9 cellular contexts compared by ENCODE assay signal in the genomic region with DNA sequence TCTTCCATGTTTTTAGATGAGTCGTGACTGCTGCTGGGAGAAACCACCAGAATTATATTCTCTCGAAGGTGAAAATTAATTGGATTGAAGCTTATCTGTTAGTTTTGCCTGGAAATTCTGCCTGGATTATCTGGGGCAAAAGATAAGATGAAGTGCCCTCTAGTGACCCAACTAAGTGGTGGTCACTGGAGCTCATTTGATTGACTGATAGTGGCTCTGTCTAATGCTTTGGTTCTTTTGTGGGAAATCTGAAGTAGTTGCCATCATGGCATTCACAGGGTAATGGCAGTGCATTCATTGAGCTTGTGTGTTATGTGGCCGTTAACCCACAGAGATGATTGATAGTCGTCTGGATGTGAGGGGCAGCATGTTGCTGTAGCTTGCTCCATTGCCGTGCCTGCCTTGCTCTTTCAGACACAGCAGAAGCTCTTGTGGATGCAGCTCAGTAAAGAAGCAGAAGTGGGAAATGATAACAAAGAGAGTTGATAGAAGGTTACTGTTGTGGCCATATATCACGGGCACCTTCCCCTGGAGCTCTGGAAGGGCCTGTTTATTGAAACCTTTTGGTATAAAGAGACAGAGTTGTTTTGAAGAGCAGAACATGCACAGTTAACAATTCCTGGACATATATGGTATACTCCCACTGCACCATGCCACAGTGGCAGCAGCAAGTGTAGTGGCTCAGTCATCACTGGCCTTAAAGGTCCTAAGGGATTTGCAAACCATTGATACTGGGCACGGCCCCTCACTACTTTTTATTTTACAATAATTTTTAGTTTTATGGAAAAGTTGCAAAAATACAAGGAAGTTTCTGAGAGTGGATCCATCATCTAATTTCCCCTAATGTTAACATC. TPM values are rescaled to one million over a fixed set of nuclear protein-coding genes. Genes with fewer than 3 reads are reported as not detected.
DNase-seq lines count a peak whose midpoint lies in the region; ATAC-seq, FAIRE-seq and TF ChIP-seq lines count a peak whose summit lies in the region.
"Had no signal": no experiment of that assay in that cellular context is flagged by ENCODE, and none has a peak within 500 bp of the region (broad histone marks: within the 10 kb centered on the region; RNA-seq: fewer than 3 reads in every experiment).

No MANE protein-coding gene starts in this region.

- H2BK12ac ChIP-seq in H9 (ENCODE audit: insufficient read length, low read depth, low read length), result no peak overlapping the region

- no peak overlapping the region for H4K8ac ChIP-seq in H9 (replicated peaks; ENCODE audit: insufficient read length, low read depth, low read length)

- H3K14ac ChIP-seq in H9 (ENCODE audit: insufficient read depth, low read length), result no peak overlapping the region

- peak overlapping the region; percentile 27 to 42 (median 37); a peak in 5 of 7 replicates for H3K27ac Mint-ChIP-seq in H9
- no peak overlapping the region for H3K27ac Mint-ChIP-seq in effector memory CD8-positive, alpha-beta T cell
- H3K27ac Mint-ChIP-seq: activated T-helper 17 cell treated with anti-CD3 and anti-CD28 coated beads, Interleukin-2, amount 50 U/mL, for 72 hours had no signal

- no peak overlapping the region for H3K18ac ChIP-seq in H9 (ENCODE audit: insufficient read length, low read depth, low read length)

- no peak overlapping the region for H2BK20ac ChIP-seq in H9 (ENCODE audit: low read depth, low read length, poor library complexity, severe bottlenecking)

- H3K27me3 ChIP-seq in H9 (ENCODE audit: insufficient read depth, low read length), result no peaks in the 10 kb centered on the region
- no peaks in the 10 kb centered on the region for H3K27me3 ChIP-seq in keratinocyte (ENCODE audit: control insufficient read depth, extremely low read depth, insufficient read depth, low read length)

- no peak overlapping the region for H4K91ac ChIP-seq in H9 (ENCODE audit: insufficient read length, low read depth, low read length)

- peaks cover 33 to 80% (median 78%) of the 10 kb centered on the region in 3 experiments; a peak in 6 of 7 replicates for H3K36me3 Mint-ChIP-seq in H9 (ENCODE audit: insufficient read depth in 1 of 3, low read depth in 3 of 3)
- no peaks in the 10 kb centered on the region for H3K36me3 Mint-ChIP-seq in effector memory CD8-positive, alpha-beta T cell (ENCODE audit: insufficient read depth)

- no peak overlapping the region for H4K5ac ChIP-seq in H9 (ENCODE audit: insufficient read length, low read depth, low read length)

- no peaks in the 10 kb centered on the region for H3K9me1 ChIP-seq in keratinocyte (ENCODE audit: control insufficient read depth, extremely low read depth, insufficient read depth, low read length)

- H3K79me1 ChIP-seq in H9 (ENCODE audit: insufficient read depth, low read depth, low read length, poor library complexity, severe bottlenecking), result peaks cover 11% of the 10 kb centered on the region

- H3K9me3 ChIP-seq in H9 (ENCODE audit: control insufficient read depth, low read depth, low read length), result no peaks in the 10 kb centered on the region
- H3K9me3 ChIP-seq in keratinocyte (ENCODE audit: control insufficient read depth, low read depth, low read length), result no peaks in the 10 kb centered on the region

- no peak overlapping the region for H2BK15ac ChIP-seq in H9 (ENCODE audit: low read depth, low read length)

- WGBS in H9 (ENCODE audit: extremely low coverage, insufficient read length, low lambda C conversion rate), result no CpG with 5 or more reads among the region's 7 CpGs

- no peak overlapping the region for H3K23ac ChIP-seq in H9 (ENCODE audit: insufficient read length, low read depth, low read length)

- no peak overlapping the region for H3K9ac ChIP-seq in H9 (ENCODE audit: extremely low read depth, insufficient read length, low read length)
- H3K9ac ChIP-seq in keratinocyte (ENCODE audit: control insufficient read depth, extremely low read depth, insufficient read depth, low read length), result no peak overlapping the region

- H2BK5ac ChIP-seq in H9 (ENCODE audit: insufficient read length, low read length), result no peak overlapping the region

- peak; percentile 59 for FAIRE-seq in keratinocyte (lab: Jason Lieb, UNC)

- H3K23me2 ChIP-seq in H9 (ENCODE audit: insufficient read length, low read depth, low read length, poor library complexity, severe bottlenecking), result no peaks in the 10 kb centered on the region

- H3K4me3 ChIP-seq in keratinocyte (ENCODE audit: control insufficient read depth in 2 of 3, extremely low read depth in 1 of 3, insufficient read depth in 2 of 3, low read depth in 1 of 3, low read length in 3 of 3), result no peak overlapping the region

- no peak overlapping the region for H3T11ph ChIP-seq in H9 (ENCODE audit: low read length)

- H3K27ac ChIP-seq in H9 (ENCODE audit: insufficient read length, low read depth, low read length), result no peak overlapping the region
- no peak overlapping the region for H3K27ac ChIP-seq in VCaP
- H3K27ac ChIP-seq in keratinocyte (ENCODE audit: control insufficient read depth, insufficient read depth, low read length), result no peak overlapping the region

- no peak for ATAC-seq in effector memory CD8-positive, alpha-beta T cell (replicated peaks)
- ATAC-seq in HG02642 (IDR thresholded peaks at IDR 0.05; ENCODE audit: poor library complexity, unreplicated experiment), result no peak
- ATAC-seq: activated T-helper 17 cell treated with anti-CD3 and anti-CD28 coated beads, Interleukin-2, amount 50 U/mL, for 72 hours had no signal

- dilution Hi-C loops in keratinocyte (cut with MboI; ENCODE audit: extremely low pct_ligation_motif_present, low sequenced_read_pairs), result loop anchor here (25.0 kb wide), 1 partner anchor 168 kb away; no protein-coding TSS in a partner anchor

- no peak overlapping the region for H2AK5ac ChIP-seq in H9 (ENCODE audit: insufficient read length, low read length)

- no peak overlapping the region for H2BK120ac ChIP-seq in H9 (ENCODE audit: low read depth, low read length, poor library complexity, severe bottlenecking)

- no peaks in the 10 kb centered on the region for H3K27me3 Mint-ChIP-seq in H9 (ENCODE audit: low read depth)
- peaks cover 13 to 18% of the 10 kb centered on the region in 2 donors for H3K27me3 Mint-ChIP-seq in effector memory CD8-positive, alpha-beta T cell
- H3K27me3 Mint-ChIP-seq: activated T-helper 17 cell treated with anti-CD3 and anti-CD28 coated beads, Interleukin-2, amount 50 U/mL, for 72 hours had no signal

- TF ChIP-seq CTCF in H9 (conservative IDR thresholded peaks at IDR 0.05), result peak; percentile 62
- peak; percentile 85 for TF ChIP-seq CTCF in VCaP (conservative IDR thresholded peaks at IDR 0.05)
- TF ChIP-seq CTCF in keratinocyte (optimal IDR thresholded peaks at IDR 0.05 in 1 of 3, IDR thresholded peaks at IDR 0.05 in 1 of 3, conservative IDR thresholded peaks at IDR 0.05 in 1 of 3; ENCODE audit: extremely low read depth in 1 of 3, insufficient read depth in 2 of 3, low read length in 3 of 3), result peak; percentile 23 to 52 (median 42)

- H3K56ac ChIP-seq in H9 (ENCODE audit: insufficient read length, low read depth, low read length), result no peak overlapping the region

- no peak overlapping the region for H3K4me3 Mint-ChIP-seq in H9
- no peak overlapping the region for H3K4me3 Mint-ChIP-seq in effector memory CD8-positive, alpha-beta T cell
- H3K4me3 Mint-ChIP-seq: activated T-helper 17 cell treated with anti-CD3 and anti-CD28 coated beads, Interleukin-2, amount 50 U/mL, for 72 hours had no signal

- H3K4me1 Mint-ChIP-seq in H9, result peaks cover 2 to 3% of the 10 kb centered on the region in 2 experiments; a peak in 2 of 4 replicates
- no peaks in the 10 kb centered on the region for H3K4me1 Mint-ChIP-seq in effector memory CD8-positive, alpha-beta T cell (ENCODE audit: low read depth in 2 of 2)
- H3K4me1 Mint-ChIP-seq: activated T-helper 17 cell treated with anti-CD3 and anti-CD28 coated beads, Interleukin-2, amount 50 U/mL, for 72 hours had no signal

- no peaks in the 10 kb centered on the region for H3K9me3 Mint-ChIP-seq in H9
- no peaks in the 10 kb centered on the region for H3K9me3 Mint-ChIP-seq in effector memory CD8-positive, alpha-beta T cell
- H3K9me3 Mint-ChIP-seq: activated T-helper 17 cell treated with anti-CD3 and anti-CD28 coated beads, Interleukin-2, amount 50 U/mL, for 72 hours had no signal

- peaks cover 2% of the 10 kb centered on the region in 2 experiments for H3K36me3 ChIP-seq in keratinocyte (ENCODE audit: control insufficient read depth in 2 of 2, extremely low read depth in 1 of 2, insufficient read depth in 2 of 2, low read length in 2 of 2)

- H2AFZ ChIP-seq in H9 (ENCODE audit: low read length) (no peak overlapping the region), keratinocyte (ENCODE audit: control insufficient read depth, low read length) (no peak overlapping the region)

- no peak overlapping the region for H3K4ac ChIP-seq in H9 (ENCODE audit: low read depth, low read length)

- peaks cover 10% of the 10 kb centered on the region; the same call in 1 of the 2 replicates for H3K79me2 ChIP-seq in H9 (ENCODE audit: insufficient read depth, low read length)
- H3K79me2 ChIP-seq in keratinocyte (ENCODE audit: control insufficient read depth, insufficient read depth, low read length), result no peaks in the 10 kb centered on the region

- H4K20me1 ChIP-seq in H9 (ENCODE audit: control insufficient read depth, insufficient read depth, insufficient read length) (no peaks in the 10 kb centered on the region), keratinocyte (ENCODE audit: control insufficient read depth, extremely low read depth, insufficient read depth, low read length) (no peaks in the 10 kb centered on the region)

- H3K4me2 ChIP-seq in H9 (ENCODE audit: insufficient read depth, insufficient read length, low read length) (no peak overlapping the region), keratinocyte (ENCODE audit: control insufficient read depth, extremely low read depth, insufficient read depth, low read depth, low read length) (no peak overlapping the region)

- H3K4me1 ChIP-seq in H9 (ENCODE audit: insufficient read depth, low read length) (peaks cover 2% of the 10 kb centered on the region), keratinocyte (ENCODE audit: control insufficient read depth, extremely low read depth, insufficient read depth, low read length) (no peaks in the 10 kb centered on the region)

- DNase-seq in 8988T, result peak; percentile 18
- DNase-seq in H9, result no peak
- DNase-seq in keratinocyte (ENCODE audit: low read depth, low spot score), result no peak
- DNase-seq in effector memory CD8-positive, alpha-beta T cell, result no peak
- DNase-seq in NK-92 treated with Interleukin-12 subunit alpha and Interleukin-12 subunit beta, amount 100 ng/mL, for 24 hours (lab: John Stamatoyannopoulos, UW), result no peak
- no peak for DNase-seq in NCI-H526 treated with DMSO at 0.1 percent for 48 hours (lab: John Stamatoyannopoulos, UW)

RNA-seq across cellular contexts. Expression of a gene that starts 42.0 kb away (rescaled TPM):
- total RNA-seq in H9 (2021), result 150 and 152 TPM in 2 replicates
- polyA plus RNA-seq in keratinocyte, result 35.5 to 42.6 TPM (median 37.3 TPM) in 3 replicates
- polyA plus RNA-seq in keratinocyte (2011; ENCODE audit: low read depth), result 18.0 TPM
- polyA plus RNA-seq in keratinocyte (2011; cell fraction: cytosol; rRNA removed), result 10.1 and 23.5 TPM in 2 replicates
- polyA plus RNA-seq in keratinocyte (2011; cell fraction: nucleus; rRNA removed), result 34.4 and 43.9 TPM in 2 replicates
- polyA plus RNA-seq in keratinocyte (2012; ENCODE audit: low replicate concordance), result 20.6 and 40.7 TPM in 2 replicates
- polyA minus RNA-seq in keratinocyte, result 20.0 to 65.7 TPM (median 61.1 TPM) in 3 replicates
- polyA minus RNA-seq in keratinocyte (2011; cell fraction: cytosol; rRNA and poly(A)+ RNA removed), result 43.7 TPM
- polyA minus RNA-seq in keratinocyte (2011; cell fraction: nucleus; rRNA and poly(A)+ RNA removed), result 84.7 and 123 TPM in 2 replicates

RNA-seq across cellular contexts. Expression of a gene that starts 57.9 kb away (rescaled TPM):
- total RNA-seq in H9 (2021), result 30.9 and 32.2 TPM in 2 replicates
- polyA plus RNA-seq in keratinocyte, result 29.9 to 51.2 TPM (median 39.2 TPM) in 3 replicates
- 44.0 TPM for polyA plus RNA-seq in keratinocyte (2011; ENCODE audit: low read depth)
- 28.5 and 51.4 TPM in 2 replicates for polyA plus RNA-seq in keratinocyte (2011; cell fraction: cytosol; rRNA removed)
- polyA plus RNA-seq in keratinocyte (2011; cell fraction: nucleus; rRNA removed), result 28.8 and 35.8 TPM in 2 replicates
- 24.9 and 67.9 TPM in 2 replicates for polyA plus RNA-seq in keratinocyte (2012; ENCODE audit: low replicate concordance)
- 0.89 to 10.2 TPM (median 6.1 TPM) in 3 replicates for polyA minus RNA-seq in keratinocyte
- 13.6 TPM for polyA minus RNA-seq in keratinocyte (2011; cell fraction: cytosol; rRNA and poly(A)+ RNA removed)
- 9.3 and 23.3 TPM in 2 replicates for polyA minus RNA-seq in keratinocyte (2011; cell fraction: nucleus; rRNA and poly(A)+ RNA removed)

Comparison
In these comparisons a context has a peak if more than half of its experiments do, and no peak if none do; other contexts are left out.
1. H3K27ac Mint-ChIP-seq: peak in H9 (3 of 3); none in effector memory CD8-positive, alpha-beta T cell (0 of 2).
2. Peak in every context shown above with its lines, with median percentiles within 50 percentile points of each other: CTCF ChIP-seq.